27 cellular contexts compared by ENCODE assay signal in the genomic region with DNA sequence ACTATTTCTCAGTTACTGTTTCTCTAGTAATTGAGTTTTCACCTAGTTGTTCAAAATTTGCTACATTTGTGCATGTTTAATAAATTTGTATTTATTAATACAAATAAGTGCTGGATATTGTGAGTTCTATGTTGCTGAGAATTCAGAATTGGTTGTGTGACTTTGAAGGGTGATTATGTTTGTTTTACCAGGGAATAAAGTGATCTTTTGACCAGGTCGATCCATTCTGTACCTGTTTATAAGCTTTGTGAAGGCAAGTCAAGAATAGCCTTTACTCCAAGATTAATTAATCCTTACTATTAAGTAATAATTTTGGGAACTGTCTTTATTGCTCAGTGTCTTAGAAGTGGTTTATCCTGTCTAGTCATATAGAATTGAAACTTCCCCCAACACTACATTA.
"Had no signal": no experiment of that assay in that cellular context is flagged by ENCODE, and none has a peak within 500 bp of the region (broad histone marks: within the 10 kb centered on the region; RNA-seq: fewer than 3 reads in every experiment).

No MANE protein-coding gene starts in this region.

- DNase-seq: stimulated activated CD4-positive, alpha-beta T cell treated with anti-CD3 and anti-CD28 coated beads, Interleukin-2, amount 100 ng/mL, for 48 hours; stimulated activated CD4-positive, alpha-beta T cell treated with anti-CD3 and anti-CD28 coated beads, Interleukin-4, amount 100 ng/mL, for 1 hour; stimulated activated CD4-positive, alpha-beta T cell treated with anti-CD3 and anti-CD28 coated beads, Interleukin-4, amount 100 ng/mL, for 24 hours; stimulated activated CD4-positive, alpha-beta T cell treated with anti-CD3 and anti-CD28 coated beads, Interleukin-4, amount 100 ng/mL, for 4 hours; stimulated activated CD8-positive, alpha-beta memory T cell treated with anti-CD3 and anti-CD28 coated beads, Interleukin-4, amount 100 ng/mL, for 48 hours; stimulated activated naive B cell treated with anti-CD40 and anti-IgM and Interleukin-4, amounts not matched to agents 10 μg/mL and 1 μg/mL and 100 μg/mL, for 72 hours; stimulated activated naive CD4-positive, alpha-beta T cell; stimulated activated naive CD4-positive, alpha-beta T cell treated with Interleukin-2 at 50 U/mL for 16 hours; stimulated activated naive CD8-positive, alpha-beta T cell treated with anti-CD3 and anti-CD28 coated beads, Interleukin-15, amount 100 ng/mL, for 72 hours; stimulated activated naive CD8-positive, alpha-beta T cell treated with anti-CD3 and anti-CD28 coated beads, Interleukin-15, Interleukin-2, amounts not matched to agents 100 U/mL and 50 U/mL, for 24 hours; stomach; substantia nigra; testis; thyroid gland; tibial artery; transverse colon; trophoblast cell; upper lobe of left lung; upper lobe of right lung; uterus had no signal

- H3K27ac ChIP-seq: stomach, suprapubic skin, testis, thoracic aorta, thyroid gland, tibial artery, tibial nerve, transverse colon, upper lobe of left lung, upper lobe of right lung, uterus, vagina had no signal

- H3K9me3 ChIP-seq: testis, thoracic aorta, thyroid gland, tibial artery, transverse colon, upper lobe of left lung, upper lobe of right lung, uterus, vagina had no signal

- H3K27me3 ChIP-seq: stomach, suprapubic skin, testis, thyroid gland, tibial artery, tibial nerve, transverse colon, upper lobe of left lung, upper lobe of right lung, uterus, vagina had no signal

- H3K36me3 ChIP-seq: stomach, suprapubic skin, thoracic aorta, thyroid gland, tibial artery, tibial nerve, transverse colon, upper lobe of left lung, upper lobe of right lung, uterus, vagina had no signal

- H3K4me3 ChIP-seq: stomach, suprapubic skin, testis, thoracic aorta, thyroid gland, tibial artery, tibial nerve, transverse colon, upper lobe of left lung, upper lobe of right lung, uterus, vagina had no signal

- H3K4me1 ChIP-seq: stomach, suprapubic skin, testis, thyroid gland, tibial artery, tibial nerve, transverse colon, upper lobe of left lung, upper lobe of right lung, uterus, vagina had no signal

- ATAC-seq: stimulated activated effector memory CD8-positive, alpha-beta T cell treated with anti-CD3 and anti-CD28 coated beads, Interleukin-12 subunit alpha, Interleukin-12 subunit beta, amount 100 ng/mL, for 72 hours; stimulated activated memory B cell treated with anti-CD40 and anti-IgM and Interleukin-4, amounts not matched to agents 10 μg/mL and 1 μg/mL and 100 μg/mL, for 72 hours; stimulated activated naive B cell treated with anti-CD40 and anti-IgM and Interleukin-4, amounts not matched to agents 10 μg/mL and 1 μg/mL and 100 μg/mL, for 72 hours; stimulated activated naive CD8-positive, alpha-beta T cell treated with anti-CD3 and anti-CD28 coated beads, Interleukin-15, amount 100 ng/mL, for 72 hours; stimulated activated naive CD8-positive, alpha-beta T cell treated with anti-CD3 and anti-CD28 coated beads, Interleukin-15, Interleukin-2, amounts not matched to agents 100 U/mL and 50 U/mL, for 24 hours; upper lobe of right lung had no signal

- FAIRE-seq: urothelium cell line had no signal
